ENCODE assay signal across 26 cellular contexts in genomic region chr2:147531299-147531698, GRCh38.
"Had no signal": no experiment of that assay in that cellular context is flagged by ENCODE, and none has a peak within 500 bp of the region (broad histone marks: within the 10 kb centered on the region; RNA-seq: fewer than 3 reads in every experiment).

No MANE protein-coding gene starts in this region.

- DNase-seq: activated CD4-positive, alpha-beta memory T cell treated with anti-CD3 and anti-CD28 coated beads, Interleukin-2, amount 10 ng/mL, durations not matched to agents 7 days and 5 days; activated CD4-positive, alpha-beta T cell treated with anti-CD3 and anti-CD28 coated beads for 1 hour; activated CD4-positive, alpha-beta T cell treated with anti-CD3 and anti-CD28 coated beads, Interleukin-2, amount 10 ng/mL, durations not matched to agents 7 days and 5 days; activated CD8-positive, alpha-beta memory T cell treated with anti-CD3 and anti-CD28 coated beads, Interleukin-2, amount 50 U/mL, for 48 hours; activated gamma-delta T cell; activated naive CD4-positive, alpha-beta T cell treated with anti-CD3 and anti-CD28 coated beads, Interleukin-2, amount 10 ng/mL, durations not matched to agents 7 days and 5 days; activated naive CD8-positive, alpha-beta T cell treated with anti-CD3 and anti-CD28 coated beads, Interleukin-2, amount 10 ng/mL, durations not matched to agents 7 days and 5 days; activated T-cell treated with anti-CD3 and anti-CD28 coated beads, Interleukin-2, amount 50 U/mL, for 24 hours; cerebellar nuclear complex; dorsolateral prefrontal cortex; effector memory CD4-positive, alpha-beta T cell; left cardiac atrium; naive thymus-derived CD4-positive, alpha-beta T cell; ovary; right lobe of liver; stimulated activated CD4-positive, alpha-beta T cell treated with anti-CD3 and anti-CD28 coated beads, Interleukin-4, amount 100 ng/mL, for 24 hours; stimulated activated naive CD8-positive, alpha-beta T cell treated with anti-CD3 and anti-CD28 coated beads, Interleukin-15, amount 100 ng/mL, for 72 hours; T-helper 9 cell; thyroid gland; upper lobe of right lung had no signal

- H3K4me3 ChIP-seq: ascending aorta, cardiac muscle cell, coronary artery, dorsolateral prefrontal cortex, gastroesophageal sphincter, hepatocyte, ovary, right lobe of liver, skin epidermis, thyroid gland, upper lobe of right lung had no signal
